In the genomic region with DNA sequence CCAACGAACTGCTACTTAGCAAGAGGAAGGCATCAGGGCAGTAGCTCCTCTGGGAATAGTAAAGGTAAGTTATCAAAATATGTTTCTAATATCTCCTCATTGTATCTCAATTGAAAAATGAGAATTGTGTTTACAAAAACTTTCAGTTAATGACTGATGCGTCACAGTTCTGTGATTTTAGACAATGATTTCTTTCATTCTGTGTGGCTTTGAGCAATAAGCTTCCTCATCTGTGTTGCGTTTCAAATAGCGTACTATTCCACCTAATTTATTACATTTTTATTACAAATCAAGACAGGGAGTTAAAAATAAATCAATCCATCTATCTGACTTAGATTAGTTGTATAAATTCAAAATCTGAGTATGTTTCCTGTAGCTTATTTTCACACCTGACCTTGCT, we compare ENCODE assay signal across 18 cellular contexts.
DNase-seq lines count a peak whose midpoint lies in the region; ATAC-seq, FAIRE-seq and TF ChIP-seq lines count a peak whose summit lies in the region.
"Had no signal": no experiment of that assay in that cellular context is flagged by ENCODE, and none has a peak within 500 bp of the region (broad histone marks: within the 10 kb centered on the region; RNA-seq: fewer than 3 reads in every experiment).

No MANE protein-coding gene starts in this region.

- in situ Hi-C loops in Caki2 (cut with HindIII; ENCODE audit: low pct_unique_long_range_greater_than_20kb, low sequenced_read_pairs) (no loop called here), GM12878 (cut with MboI) (loop anchor here (5.0 to 10.0 kb wide), 2 partner anchors 105 to 527 kb away; no protein-coding TSS in a partner anchor)

- no peak for TF ChIP-seq RAD21 in GM12878 (IDR thresholded peaks at IDR 0.05; ENCODE audit: insufficient read depth, low read depth, low read length)

- FAIRE-seq in GM12878 (lab: Jason Lieb, UNC): no peak
- FAIRE-seq: D721Med had no signal

- DNase-seq in Caki2 (ENCODE audit: low read depth) (peak; percentile 7), GM12878 (ENCODE audit: low read depth, low spot score) (no peak), renal cortical epithelial cell (ENCODE audit: low read depth) (peak; percentile 60), endothelial cell (ENCODE audit: low spot score) (no peak)
- DNase-seq in activated T-cell treated with anti-CD3 and anti-CD28 coated beads, Interleukin-2, amount 50 U/mL, for 1 hour: no peak
- DNase-seq: 8988T; AML-193; CD4-positive, CD25-positive, alpha-beta regulatory T cell; DMS153; DND-41; GDM1; H7; Kasumi-1; KBM-7 had no signal

- no peak; a peak in 1 of 4 replicates for TF ChIP-seq EP300 in GM12878 (IDR thresholded peaks at IDR 0.05; ENCODE audit: borderline replicate concordance in 1 of 2, control insufficient read depth in 1 of 2, low read depth in 2 of 2, low read length in 2 of 2)

- ATAC-seq in GM12878 (peak; percentile 59), HG03439 (IDR thresholded peaks at IDR 0.05; ENCODE audit: unreplicated experiment) (no peak)

- peaks cover 6% of the 10 kb centered on the region for H3K4me1 Mint-ChIP-seq in endothelial cell (ENCODE audit: unreplicated experiment)

- peak overlapping the region; percentile 92 for H3K27ac ChIP-seq in HUES6 (ENCODE audit: low read depth, low read length)
- no peak overlapping the region for H3K27ac ChIP-seq in GM12878 (ENCODE audit: control insufficient read depth, insufficient read depth)
- H3K27ac ChIP-seq: BLaER1 treated with 17β-estradiol and CSF1 and Interleukin-3, amounts not matched to agents 10 nM and 100 nM had no signal

- 73% methylated on average over 4 of the region's 4 CpGs for WGBS in GM12878 (ENCODE audit: insufficient coverage, insufficient replicate concordance, low lambda C conversion rate, missing lambda C conversion rate)

- POLR2A ChIA-PET in GM12878 (lab: Charles Lee): no interaction called here

- H3K79me2 ChIP-seq in GM12878 (ENCODE audit: control insufficient read depth, insufficient read depth, low read length): no peaks in the 10 kb centered on the region

- H3K36me3 Mint-ChIP-seq in endothelial cell (ENCODE audit: low read depth, unreplicated experiment): no peaks in the 10 kb centered on the region
- H3K36me3 Mint-ChIP-seq: CD4-positive, CD25-positive, alpha-beta regulatory T cell had no signal

- SMC1A ChIA-PET in GM12878 (lab: Charles Lee; ENCODE audit: uncharacterized antibody, unreplicated experiment): interaction anchor here (3.0 kb wide), 1 partner anchor 110 kb away, joined by 13 read pairs; no protein-coding TSS in a partner anchor

- CTCF ChIA-PET in GM12878 (lab: Yijun Ruan, JAX): interaction anchor here (2.6 to 4.7 kb wide), 2 partner anchors 109 to 228 kb away, joined by 6 to 41 read pairs; no protein-coding TSS in a partner anchor

- H3K27me3 ChIP-seq in HUES6 (ENCODE audit: control insufficient read depth, insufficient read depth, low read length) (no peaks in the 10 kb centered on the region), GM12878 (replicated peaks in 1 of 2; ENCODE audit: control insufficient read depth in 2 of 2, insufficient read depth in 2 of 2, low read length in 1 of 2) (no peaks in the 10 kb centered on the region)
- H3K27me3 ChIP-seq: BLaER1 treated with 17β-estradiol and CSF1 and Interleukin-3, amounts not matched to agents 10 nM and 100 nM had no signal

- peak overlapping the region; percentile 2; the same call in 1 of the 2 replicates for H3K4me3 ChIP-seq in HUES6 (ENCODE audit: low read depth, low read length)
- H3K4me3 ChIP-seq in GM12878: no peak overlapping the region
- H3K4me3 ChIP-seq: BLaER1 treated with 17β-estradiol and CSF1 and Interleukin-3, amounts not matched to agents 10 nM and 100 nM had no signal

- no peaks in the 10 kb centered on the region for H4K20me1 ChIP-seq in GM12878 (ENCODE audit: control insufficient read depth, insufficient read depth)
- H4K20me1 ChIP-seq: BLaER1 treated with 17β-estradiol and CSF1 and Interleukin-3, amounts not matched to agents 10 nM and 100 nM had no signal

- H3K9me3 Mint-ChIP-seq in endothelial cell (ENCODE audit: unreplicated experiment): no peaks in the 10 kb centered on the region

- no peak overlapping the region for H2AFZ ChIP-seq in GM12878 (ENCODE audit: control insufficient read depth, low read depth, low read length)

- RAD21 ChIA-PET in GM12878 (lab: Charles Lee; ENCODE audit: unreplicated experiment): interaction anchor here (2.2 to 2.6 kb wide), 2 partner anchors 20 to 109 kb away, joined by 11 to 27 read pairs; no protein-coding TSS in a partner anchor

- H3K4me1 ChIP-seq in HUES6 (ENCODE audit: control insufficient read depth, insufficient read depth, low read length): peaks cover 53% of the 10 kb centered on the region
- peaks cover 21% of the 10 kb centered on the region for H3K4me1 ChIP-seq in GM12878 (ENCODE audit: control insufficient read depth, insufficient read depth, low read length)
- H3K4me1 ChIP-seq: BLaER1 treated with 17β-estradiol and CSF1 and Interleukin-3, amounts not matched to agents 10 nM and 100 nM had no signal

- H3K4me2 ChIP-seq in GM12878 (ENCODE audit: control insufficient read depth, insufficient read depth): no peak overlapping the region
- H3K4me2 ChIP-seq: BLaER1 treated with 17β-estradiol and CSF1 and Interleukin-3, amounts not matched to agents 10 nM and 100 nM had no signal

- H3K9ac ChIP-seq in HUES6 (ENCODE audit: low read length) (peak overlapping the region; percentile 64), GM12878 (ENCODE audit: control insufficient read depth, insufficient read depth, low read length) (no peak overlapping the region)
- H3K9ac ChIP-seq: BLaER1 treated with 17β-estradiol and CSF1 and Interleukin-3, amounts not matched to agents 10 nM and 100 nM had no signal

- intact Hi-C loops in GM12878 (cut with micrococcal nuclease; ENCODE audit: unreplicated experiment): loop anchor here (10.0 kb wide), 2 partner anchors 197 to 227 kb away; a partner anchor contains a TSS

- BruUV-seq in GM12878 (replicated peaks; lab: Mats Ljungman, UMichigan): no TSS peak

- H3K4me3 Mint-ChIP-seq in endothelial cell (ENCODE audit: unreplicated experiment): no peak overlapping the region
- H3K4me3 Mint-ChIP-seq: CD4-positive, CD25-positive, alpha-beta regulatory T cell had no signal

- no peak overlapping the region for H3K27ac Mint-ChIP-seq in endothelial cell (ENCODE audit: unreplicated experiment)
- H3K27ac Mint-ChIP-seq: CD4-positive, CD25-positive, alpha-beta regulatory T cell had no signal

- H3K9me3 ChIP-seq in HUES6 (ENCODE audit: control insufficient read depth, insufficient read depth, low read depth, low read length): peaks cover 7% of the 10 kb centered on the region; the same call in 1 of the 2 replicates
- H3K9me3 ChIP-seq in GM12878 (replicated peaks; ENCODE audit: control insufficient read depth, insufficient read depth, low read length): peaks cover 9% of the 10 kb centered on the region
- H3K9me3 ChIP-seq: BLaER1 treated with 17β-estradiol and CSF1 and Interleukin-3, amounts not matched to agents 10 nM and 100 nM had no signal

- no peaks in the 10 kb centered on the region for H3K27me3 Mint-ChIP-seq in endothelial cell (ENCODE audit: unreplicated experiment)

- TF ChIP-seq CTCF in GM12878 (IDR thresholded peaks at IDR 0.05 in 2 of 3, conservative IDR thresholded peaks at IDR 0.05 in 1 of 3; ENCODE audit: control insufficient read depth in 2 of 3, extremely low read depth in 1 of 3, insufficient read depth in 1 of 3, low read depth in 3 of 3, low read length in 3 of 3) (no peak), endothelial cell (IDR thresholded peaks at IDR 0.05; ENCODE audit: unreplicated experiment) (no peak)

- H3K36me3 ChIP-seq in HUES6 (ENCODE audit: control insufficient read depth, insufficient read depth, low read length) (peaks cover 3% of the 10 kb centered on the region; the same call in 1 of the 2 replicates), GM12878 (ENCODE audit: control insufficient read depth in 2 of 2, insufficient read depth in 2 of 2, low read length in 1 of 2) (no peaks in the 10 kb centered on the region)
- H3K36me3 ChIP-seq: BLaER1 treated with 17β-estradiol and CSF1 and Interleukin-3, amounts not matched to agents 10 nM and 100 nM had no signal

- TF ChIP-seq POLR2A in GM12878 (IDR thresholded peaks at IDR 0.05; ENCODE audit: low read depth, low read length): no peak

TF ChIP-seq in GM12878, 131 proteins besides CTCF, POLR2A, EP300 and RAD21 (continues in another document):
- TF ChIP-seq, protein P1, sequence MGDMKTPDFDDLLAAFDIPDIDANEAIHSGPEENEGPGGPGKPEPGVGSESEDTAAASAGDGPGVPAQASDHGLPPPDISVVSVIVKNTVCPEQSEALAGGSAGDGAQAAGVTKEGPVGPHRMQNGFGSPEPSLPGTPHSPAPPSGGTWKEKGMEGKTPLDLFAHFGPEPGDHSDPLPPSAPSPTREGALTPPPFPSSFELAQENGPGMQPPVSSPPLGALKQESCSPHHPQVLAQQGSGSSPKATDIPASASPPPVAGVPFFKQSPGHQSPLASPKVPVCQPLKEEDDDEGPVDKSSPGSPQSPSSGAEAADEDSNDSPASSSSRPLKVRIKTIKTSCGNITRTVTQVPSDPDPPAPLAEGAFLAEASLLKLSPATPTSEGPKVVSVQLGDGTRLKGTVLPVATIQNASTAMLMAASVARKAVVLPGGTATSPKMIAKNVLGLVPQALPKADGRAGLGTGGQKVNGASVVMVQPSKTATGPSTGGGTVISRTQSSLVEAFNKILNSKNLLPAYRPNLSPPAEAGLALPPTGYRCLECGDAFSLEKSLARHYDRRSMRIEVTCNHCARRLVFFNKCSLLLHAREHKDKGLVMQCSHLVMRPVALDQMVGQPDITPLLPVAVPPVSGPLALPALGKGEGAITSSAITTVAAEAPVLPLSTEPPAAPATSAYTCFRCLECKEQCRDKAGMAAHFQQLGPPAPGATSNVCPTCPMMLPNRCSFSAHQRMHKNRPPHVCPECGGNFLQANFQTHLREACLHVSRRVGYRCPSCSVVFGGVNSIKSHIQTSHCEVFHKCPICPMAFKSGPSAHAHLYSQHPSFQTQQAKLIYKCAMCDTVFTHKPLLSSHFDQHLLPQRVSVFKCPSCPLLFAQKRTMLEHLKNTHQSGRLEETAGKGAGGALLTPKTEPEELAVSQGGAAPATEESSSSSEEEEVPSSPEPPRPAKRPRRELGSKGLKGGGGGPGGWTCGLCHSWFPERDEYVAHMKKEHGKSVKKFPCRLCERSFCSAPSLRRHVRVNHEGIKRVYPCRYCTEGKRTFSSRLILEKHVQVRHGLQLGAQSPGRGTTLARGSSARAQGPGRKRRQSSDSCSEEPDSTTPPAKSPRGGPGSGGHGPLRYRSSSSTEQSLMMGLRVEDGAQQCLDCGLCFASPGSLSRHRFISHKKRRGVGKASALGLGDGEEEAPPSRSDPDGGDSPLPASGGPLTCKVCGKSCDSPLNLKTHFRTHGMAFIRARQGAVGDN (IDR thresholded peaks at IDR 0.05): no peak
- TF ChIP-seq MTA2 (IDR thresholded peaks at IDR 0.05; ENCODE audit: low read depth): peak; percentile 58; the same call in 1 of the 2 replicates
- no peak for TF ChIP-seq TARDBP (IDR thresholded peaks at IDR 0.05; ENCODE audit: borderline replicate concordance)

Comparison
In these comparisons a context has a peak if more than half of its experiments do, and no peak if none do; other contexts are left out.
1. DNase-seq: peak in Caki2 (single experiment) and renal cortical epithelial cell (single experiment); none in GM12878 (single experiment), activated T-cell treated with anti-CD3 and anti-CD28 coated beads, Interleukin-2, amount 50 U/mL, for 1 hour (single experiment) and endothelial cell (single experiment).